In genomic region chr15:65951007-65951406, GRCh38 we compare ENCODE assay signal across 33 cellular contexts.
"Had no signal": no experiment of that assay in that cellular context is flagged by ENCODE, and none has a peak within 500 bp of the region (broad histone marks: within the 10 kb centered on the region; RNA-seq: fewer than 3 reads in every experiment).

No MANE protein-coding gene starts in this region.

- ATAC-seq: Panc1 had no signal

- H3K27ac ChIP-seq: KMS-11, PC-9, SJSA1 had no signal

- H3K36me3 ChIP-seq: MG63, SJSA1 had no signal

- H3K27me3 ChIP-seq: MG63 had no signal

- H3K4me2 ChIP-seq: PC-9, SK-N-SH had no signal

- H3K9me2 ChIP-seq: SK-N-SH had no signal

- FAIRE-seq: RCC 7860 had no signal

- H3K9ac ChIP-seq: KMS-11, SK-N-SH had no signal

- H3K4me3 ChIP-seq: MG63, PC-9, SJSA1 had no signal

- DNase-seq: Kasumi-1, MG63, NCI-H1048, NCI-H1092 treated with DMSO at 0.1 percent for 48 hours, NCI-H1105 treated with DMSO at 0.1 percent for 48 hours, NCI-H1417, NCI-H1436, NCI-H146, NCI-H1694, NCI-H187, NCI-H1930, NCI-H2029 treated with DMSO at 0.1 percent for 48 hours, NCI-H2081 treated with DMSO at 0.1 percent for 48 hours, NCI-H2107, NCI-H2171, NCI-H226, NCI-H446 treated with DMSO at 0.1 percent for 48 hours, NCI-H510A, NCI-H524, NCI-H526, NCI-H69, NCI-H748 treated with DMSO at 0.1 percent for 48 hours, NCI-H82, PC-9, Right ventricle myocardium superior, SHP77 treated with DMSO at 0.1 percent for 48 hours, SK-N-SH, SW 1271, T-helper 1 cell had no signal

- H3K9me3 ChIP-seq: MG63, SJSA1, SK-N-SH had no signal

- H2AFZ ChIP-seq: PC-9 had no signal
